ENCODE assay signal across 30 cellular contexts in the genomic region with DNA sequence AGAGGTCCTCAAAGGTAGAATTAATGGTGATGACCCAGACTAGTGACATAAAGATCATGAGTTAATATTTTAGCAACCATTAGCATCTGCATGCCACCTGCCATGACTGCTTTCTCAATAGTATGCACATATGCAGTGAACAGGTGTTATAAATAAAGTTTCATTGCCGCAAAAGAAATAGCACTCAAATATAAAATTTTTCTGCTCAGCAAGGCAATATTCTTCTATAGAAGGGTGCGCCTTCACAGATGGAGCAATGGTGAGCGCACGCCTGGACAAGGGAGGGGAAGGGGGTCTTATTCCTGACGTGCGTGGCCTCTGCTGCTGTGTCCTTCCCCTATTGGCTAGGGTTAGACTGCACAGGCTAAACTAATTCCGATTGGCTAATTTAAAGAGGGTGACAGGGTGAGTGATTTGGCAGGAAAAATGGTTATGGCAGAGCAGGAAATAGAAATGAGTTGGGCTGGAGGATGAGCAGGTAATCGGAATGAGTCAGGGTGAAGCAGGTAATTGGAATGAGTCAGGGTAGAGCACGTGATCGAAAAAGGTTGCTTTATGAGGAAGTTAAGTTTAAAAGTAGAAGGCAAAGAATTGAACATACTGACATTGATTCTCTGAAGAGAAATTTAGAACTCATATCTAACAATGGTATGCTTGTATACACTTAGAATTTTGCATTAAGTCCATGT.
"Had no signal": no experiment of that assay in that cellular context is flagged by ENCODE, and none has a peak within 500 bp of the region (broad histone marks: within the 10 kb centered on the region; RNA-seq: fewer than 3 reads in every experiment).

No MANE protein-coding gene starts in this region.

- ATAC-seq: activated naive CD4-positive, alpha-beta T cell treated with anti-CD3 and anti-CD28 coated beads, Interleukin-2, amount 50 U/mL, for 72 hours; activated T-cell treated with anti-CD3 and anti-CD28 coated beads, Interleukin-2, amount 50 U/mL, for 72 hours; gastrocnemius medialis; psoas muscle; stimulated activated memory B cell treated with anti-CD40 and anti-IgM and Interleukin-4, amounts not matched to agents 10 μg/mL and 1 μg/mL and 100 μg/mL, for 72 hours; stimulated activated naive CD8-positive, alpha-beta T cell treated with anti-CD3 and anti-CD28 coated beads, Interleukin-15, amount 100 ng/mL, for 72 hours had no signal

- H3K27ac ChIP-seq: cardiac muscle cell, colonic mucosa, gastrocnemius medialis, parathyroid adenoma, psoas muscle, sigmoid colon, uterus had no signal

- H3K4me1 Mint-ChIP-seq: mesothelial cell of epicardium; naive B cell; stimulated activated memory B cell treated with anti-CD40 and anti-IgM and Interleukin-4, amounts not matched to agents 10 μg/mL and 1 μg/mL and 100 μg/mL, for 72 hours; stimulated activated naive CD8-positive, alpha-beta T cell treated with anti-CD3 and anti-CD28 coated beads, Interleukin-15, amount 100 ng/mL, for 72 hours had no signal

- H3K27me3 ChIP-seq: cardiac muscle cell, colonic mucosa, gastrocnemius medialis, sigmoid colon, uterus had no signal

- H3K27me3 Mint-ChIP-seq: stimulated activated naive CD8-positive, alpha-beta T cell treated with anti-CD3 and anti-CD28 coated beads, Interleukin-15, amount 100 ng/mL, for 72 hours; type B pancreatic cell had no signal

- H3K4me3 ChIP-seq: cardiac muscle cell, colonic mucosa, gastrocnemius medialis, psoas muscle, sigmoid colon, smooth muscle cell, uterus had no signal

- DNase-seq: activated CD4-positive, alpha-beta T cell treated with anti-CD3 and anti-CD28 coated beads for 4 hours; activated CD4-positive, alpha-beta T cell treated with anti-CD3 and anti-CD28 coated beads, Interleukin-2, amount 50 U/mL, for 4 hours; activated naive CD4-positive, alpha-beta T cell; activated T-cell treated with anti-CD3 and anti-CD28 coated beads for 4 hours; activated T-cell treated with anti-CD3 and anti-CD28 coated beads, Interleukin-2, amount 50 U/mL, for 72 hours; anterior cingulate cortex; cerebellar nuclear complex; colonic mucosa; effector CD8-positive, alpha-beta T cell; gastrocnemius medialis; glutamatergic neuron; naive B cell; psoas muscle; sigmoid colon; stimulated activated CD4-positive, alpha-beta T cell treated with anti-CD3 and anti-CD28 coated beads, Interleukin-1b, Interleukin-23, amount 100 ng/mL, for 48 hours; stimulated activated CD4-positive, alpha-beta T cell treated with anti-CD3 and anti-CD28 coated beads, Interleukin-4, amount 100 ng/mL, for 4 hours; stimulated activated CD8-positive, alpha-beta memory T cell treated with anti-CD3 and anti-CD28 coated beads, Interleukin-4, amount 100 ng/mL, for 48 hours; stimulated activated naive CD8-positive, alpha-beta T cell treated with anti-CD3 and anti-CD28 coated beads, Interleukin-15, amount 100 ng/mL, for 72 hours; substantia nigra; uterus had no signal

- H3K4me3 Mint-ChIP-seq: activated T-cell treated with anti-CD3 and anti-CD28 coated beads, Interleukin-2, amount 50 U/mL, for 72 hours; mesothelial cell of epicardium; stimulated activated memory B cell treated with anti-CD40 and anti-IgM and Interleukin-4, amounts not matched to agents 10 μg/mL and 1 μg/mL and 100 μg/mL, for 72 hours; stimulated activated naive CD8-positive, alpha-beta T cell treated with anti-CD3 and anti-CD28 coated beads, Interleukin-15, amount 100 ng/mL, for 72 hours; T-helper 2 cell treated with Interferon-gamma antibody and Interleukin-4, amounts not matched to agents 5 μg/mL and 100 μg/mL, for 36 hours; type B pancreatic cell had no signal

- FAIRE-seq: endometrium, islet of Langerhans had no signal

- H3K36me3 ChIP-seq: cardiac muscle cell, colonic mucosa, gastrocnemius medialis, sigmoid colon, uterus had no signal

- H3K27ac Mint-ChIP-seq: activated naive CD4-positive, alpha-beta T cell treated with anti-CD3 and anti-CD28 coated beads, Interleukin-2, amount 50 U/mL, for 72 hours; activated T-cell treated with anti-CD3 and anti-CD28 coated beads, Interleukin-2, amount 50 U/mL, for 72 hours; mesothelial cell of epicardium; stimulated activated memory B cell treated with anti-CD40 and anti-IgM and Interleukin-4, amounts not matched to agents 10 μg/mL and 1 μg/mL and 100 μg/mL, for 72 hours; T-helper 2 cell treated with Interferon-gamma antibody and Interleukin-4, amounts not matched to agents 5 μg/mL and 100 μg/mL, for 36 hours; type B pancreatic cell had no signal

- H3K36me3 Mint-ChIP-seq: stimulated activated memory B cell treated with anti-CD40 and anti-IgM and Interleukin-4, amounts not matched to agents 10 μg/mL and 1 μg/mL and 100 μg/mL, for 72 hours had no signal

- H3K9me3 ChIP-seq: colonic mucosa, gastrocnemius medialis, uterus had no signal

- H3K4me1 ChIP-seq: colonic mucosa, gastrocnemius medialis, parathyroid adenoma, psoas muscle, sigmoid colon, uterus had no signal
